ENCODE assay signal across 20 cellular contexts in the genomic region with DNA sequence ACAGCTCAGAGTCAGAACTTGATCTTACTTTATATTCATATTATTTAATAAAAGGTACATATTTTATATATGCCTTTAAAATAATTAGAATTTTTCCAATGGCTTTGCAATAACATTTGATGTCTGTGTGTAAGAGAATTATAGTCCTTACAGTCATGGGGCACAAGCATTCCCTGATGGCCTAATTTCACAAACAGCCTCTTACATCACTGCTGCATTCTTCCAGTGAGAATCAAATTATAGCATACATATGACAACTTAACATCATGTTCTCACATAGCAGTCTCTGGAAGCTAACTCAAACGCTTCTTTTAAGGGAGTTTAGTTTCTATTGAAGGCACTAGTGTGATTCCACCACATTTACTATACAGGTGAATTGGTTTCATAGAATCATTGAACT.
DNase-seq lines count a peak whose midpoint lies in the region; ATAC-seq and TF ChIP-seq lines count a peak whose summit lies in the region.
"Had no signal": no experiment of that assay in that cellular context is flagged by ENCODE, and none has a peak within 500 bp of the region (broad histone marks: within the 10 kb centered on the region; RNA-seq: fewer than 3 reads in every experiment).

No MANE protein-coding gene starts in this region.

- ATAC-seq in GM21423 (IDR thresholded peaks at IDR 0.05; ENCODE audit: unreplicated experiment) (no peak), GM18867 (IDR thresholded peaks at IDR 0.05; ENCODE audit: unreplicated experiment) (no peak)
- ATAC-seq: A549, HCT116 had no signal

- peak; percentile 18 for DNase-seq in AG10803 (ENCODE audit: low read depth)
- peak; percentile 41 for DNase-seq in amniotic epithelial cell (ENCODE audit: low read depth)
- peak; percentile 47 for DNase-seq in fibroblast of gingiva (ENCODE audit: low read depth)
- DNase-seq in foreskin fibroblast = peak; percentile 33 to 55
- DNase-seq in stimulated activated naive CD4-positive, alpha-beta T cell treated with Interleukin-2 at 50 U/mL for 16 hours (lab: John Stamatoyannopoulos, UW) = no peak
- DNase-seq: 8988T; ACHN; C1 segment of cervical spinal cord; Calu3; CD4-positive, alpha-beta memory T cell; COR-L47; DMS53; DMS79 treated with DMSO at 0.1 percent for 48 hours; GF-D8; GM23248; H9 had no signal

- no peak for TF ChIP-seq CTCF in AG10803 (conservative IDR thresholded peaks at IDR 0.05; ENCODE audit: low read length)
- no peak for TF ChIP-seq CTCF in foreskin fibroblast (IDR thresholded peaks at IDR 0.05; ENCODE audit: low read depth, low read length)

- H3K4me3 ChIP-seq in AG10803 (ENCODE audit: low read length) = no peak overlapping the region
- no peak overlapping the region for H3K4me3 ChIP-seq in foreskin fibroblast (ENCODE audit: low read depth in 1 of 2, low read length in 2 of 2)
- H3K4me3 ChIP-seq: A549, GM23248 had no signal
